11 cellular contexts compared by ENCODE assay signal in genomic region chr16:17461951-17462729, GRCh38. TPM values are rescaled to one million over a fixed set of nuclear protein-coding genes. Genes with fewer than 3 reads are reported as not detected.
DNase-seq lines count a peak whose midpoint lies in the region; ATAC-seq and TF ChIP-seq lines count a peak whose summit lies in the region.
"Had no signal": no experiment of that assay in that cellular context is flagged by ENCODE, and none has a peak within 500 bp of the region (broad histone marks: within the 10 kb centered on the region; RNA-seq: fewer than 3 reads in every experiment).

No MANE protein-coding gene starts in this region.

- H3K4me1 Mint-ChIP-seq in T-helper 17 cell = peaks cover 54% of the 10 kb centered on the region
- H3K4me1 Mint-ChIP-seq in neural progenitor cell = peaks cover 54% of the 10 kb centered on the region
- peaks cover 20% of the 10 kb centered on the region for H3K4me1 Mint-ChIP-seq in nephron progenitor cell

- DNase-seq in NK-92 treated with Interleukin-12 subunit alpha and Interleukin-12 subunit beta, amount 100 ng/mL, for 24 hours (lab: John Stamatoyannopoulos, UW) = peak; percentile 65
- no peak for DNase-seq in NK-92 (lab: John Stamatoyannopoulos, UW; ENCODE audit: unreplicated experiment)
- no peak for DNase-seq in T-helper 17 cell
- DNase-seq in neural progenitor cell (ENCODE audit: low spot score) = peak; percentile 56
- DNase-seq in nephron progenitor cell = no peak
- DNase-seq: DMS 273 treated with DMSO at 0.1 percent for 48 hours, SW 1271 had no signal

- H3K27me3 ChIP-seq in HUES48 (ENCODE audit: control insufficient read depth, insufficient read depth, low read length) (no peaks in the 10 kb centered on the region), neural progenitor cell (no peaks in the 10 kb centered on the region)

- H3K9ac ChIP-seq in HUES48 (ENCODE audit: low read depth, low read length) (no peak overlapping the region), neural progenitor cell (no peak overlapping the region)

- H3K36me3 Mint-ChIP-seq in T-helper 17 cell (ENCODE audit: low read depth) = peaks cover 5% of the 10 kb centered on the region
- peaks cover 10% of the 10 kb centered on the region for H3K36me3 Mint-ChIP-seq in neural progenitor cell
- peaks cover 4% of the 10 kb centered on the region for H3K36me3 Mint-ChIP-seq in nephron progenitor cell (ENCODE audit: low read depth)

- H4K20me1 ChIP-seq in neural progenitor cell (ENCODE audit: low read depth) = peaks cover 21% of the 10 kb centered on the region

- H3K27ac ChIP-seq in HUES48 (ENCODE audit: low read depth, low read length) = peak overlapping the region; percentile 36
- no peak overlapping the region for H3K27ac ChIP-seq in neural progenitor cell
- H3K27ac ChIP-seq: A549 had no signal

- peak; percentile 13 for TF ChIP-seq CTCF in neural progenitor cell (IDR thresholded peaks at IDR 0.05)
- no peak for TF ChIP-seq CTCF in nephron progenitor cell (IDR thresholded peaks at IDR 0.05)

- H3K27me3 Mint-ChIP-seq in T-helper 17 cell (no peaks in the 10 kb centered on the region), neural progenitor cell (ENCODE audit: insufficient read depth, low read depth) (peaks cover 7% of the 10 kb centered on the region), nephron progenitor cell (ENCODE audit: low read depth, poor library complexity) (peaks cover 6% of the 10 kb centered on the region)

- H3K27ac Mint-ChIP-seq in T-helper 17 cell (peak overlapping the region; percentile 1), neural progenitor cell (no peak overlapping the region), nephron progenitor cell (no peak overlapping the region)

- H3K79me2 ChIP-seq in neural progenitor cell (ENCODE audit: low read depth) = peaks cover 55% of the 10 kb centered on the region

- H3K4me2 ChIP-seq in neural progenitor cell = peak overlapping the region; percentile 38
- H3K4me2 ChIP-seq: A549 had no signal

- H3K36me3 ChIP-seq in HUES48 (ENCODE audit: control insufficient read depth, insufficient read depth, low read length) (no peaks in the 10 kb centered on the region), neural progenitor cell (no peaks in the 10 kb centered on the region)

- H3K9me3 ChIP-seq in HUES48 (ENCODE audit: control insufficient read depth, insufficient read depth, low read length) (no peaks in the 10 kb centered on the region), T-helper 17 cell (ENCODE audit: control insufficient read depth, low read length, poor library complexity, severe bottlenecking) (no peaks in the 10 kb centered on the region), neural progenitor cell (ENCODE audit: low read depth) (no peaks in the 10 kb centered on the region)
- H3K9me3 ChIP-seq: A549 had no signal

- H3K9me3 Mint-ChIP-seq in neural progenitor cell (peaks cover 6% of the 10 kb centered on the region), nephron progenitor cell (no peaks in the 10 kb centered on the region)

- H3K4me3 ChIP-seq in HUES48 (ENCODE audit: low read depth, low read length) = no peak overlapping the region
- no peak overlapping the region for H3K4me3 ChIP-seq in neural progenitor cell
- H3K4me3 ChIP-seq: A549 had no signal

- peaks cover 10% of the 10 kb centered on the region for H3F3A ChIP-seq in neural progenitor cell (ENCODE audit: low read depth)

- H3K4me3 Mint-ChIP-seq in T-helper 17 cell (peak overlapping the region; percentile 12), neural progenitor cell (no peak overlapping the region), nephron progenitor cell (no peak overlapping the region)

- ATAC-seq in T-helper 17 cell (peak; percentile 59), HG03439 (IDR thresholded peaks at IDR 0.05; ENCODE audit: unreplicated experiment) (no peak), GM19463 (IDR thresholded peaks at IDR 0.05; ENCODE audit: unreplicated experiment) (no peak)
- ATAC-seq: A549 had no signal

- H3K4me1 ChIP-seq in HUES48 (ENCODE audit: control insufficient read depth, insufficient read depth, low read length) (peaks cover 44% of the 10 kb centered on the region), neural progenitor cell (peaks cover 20% of the 10 kb centered on the region)
- H3K4me1 ChIP-seq: A549 had no signal

- no peak overlapping the region for H2AFZ ChIP-seq in neural progenitor cell (replicated peaks)

RNA-seq across cellular contexts. Expression of gene XYLT1, which starts 8.6 kb away (rescaled TPM):
- total RNA-seq in T-helper 17 cell (10 to 100 TPM; 33.8 to 57.3 TPM), neural progenitor cell (ENCODE audit: low replicate concordance) (5.9 and 8.2 TPM in 2 replicates)

Comparison
In these comparisons a context has a peak if more than half of its experiments do, and no peak if none do; other contexts are left out.
1. DNase-seq: peak in NK-92 treated with Interleukin-12 subunit alpha and Interleukin-12 subunit beta, amount 100 ng/mL, for 24 hours (single experiment) and neural progenitor cell (single experiment); none in NK-92 (single experiment), T-helper 17 cell (0 of 3) and nephron progenitor cell (single experiment).